9 cellular contexts compared by ENCODE assay signal in genomic region chr19:17468302-17469091, GRCh38. TPM values are rescaled to one million over a fixed set of nuclear protein-coding genes. Genes with fewer than 3 reads are reported as not detected.
DNase-seq lines count a peak whose midpoint lies in the region; ATAC-seq and TF ChIP-seq lines count a peak whose summit lies in the region.
"Had no signal": no experiment of that assay in that cellular context is flagged by ENCODE, and none has a peak within 500 bp of the region (broad histone marks: within the 10 kb centered on the region; RNA-seq: fewer than 3 reads in every experiment).

No MANE protein-coding gene starts in this region.

- H3K4me1 ChIP-seq in colonic mucosa = no peaks in the 10 kb centered on the region

- H3K4me3 ChIP-seq in colonic mucosa = no peak overlapping the region

- peaks cover 11% of the 10 kb centered on the region for H3K27me3 Mint-ChIP-seq in activated CD8-positive, alpha-beta memory T cell treated with anti-CD3 and anti-CD28 coated beads, Interleukin-2, amount 10 ng/mL, durations not matched to agents 7 days and 5 days
- H3K27me3 Mint-ChIP-seq in memory B cell (peaks cover 1% of the 10 kb centered on the region), type B pancreatic cell (peaks cover 3% of the 10 kb centered on the region)

- no peak for DNase-seq in activated CD8-positive, alpha-beta memory T cell treated with anti-CD3 and anti-CD28 coated beads, Interleukin-2, amount 10 ng/mL, durations not matched to agents 7 days and 5 days
- no peak for DNase-seq in activated CD8-positive, alpha-beta memory T cell treated with anti-CD3 and anti-CD28 coated beads, Interleukin-2, amount 50 U/mL, for 48 hours
- peak; percentile 29 for DNase-seq in colonic mucosa
- peak in 1 of 2 donors; percentile 24 for DNase-seq in memory B cell (ENCODE audit: low spot score in 2 of 2)
- DNase-seq in type B pancreatic cell (ENCODE audit: extremely low spot score, unreplicated experiment) = no peak
- no peak for DNase-seq in COLO668 (lab: John Stamatoyannopoulos, UW; ENCODE audit: unreplicated experiment)
- DNase-seq in stimulated activated CD8-positive, alpha-beta memory T cell treated with anti-CD3 and anti-CD28 coated beads, Interleukin-4, amount 100 ng/mL, for 48 hours = no peak
- DNase-seq: DND-41 had no signal

- peak overlapping the region; percentile 90 for H3K4me3 Mint-ChIP-seq in activated CD8-positive, alpha-beta memory T cell treated with anti-CD3 and anti-CD28 coated beads, Interleukin-2, amount 10 ng/mL, durations not matched to agents 7 days and 5 days
- peak overlapping the region; percentile 95 for H3K4me3 Mint-ChIP-seq in memory B cell
- H3K4me3 Mint-ChIP-seq in type B pancreatic cell = peak overlapping the region; percentile 98

- H3K27me3 ChIP-seq in colonic mucosa = no peaks in the 10 kb centered on the region

- no peaks in the 10 kb centered on the region for H3K36me3 Mint-ChIP-seq in activated CD8-positive, alpha-beta memory T cell treated with anti-CD3 and anti-CD28 coated beads, Interleukin-2, amount 10 ng/mL, durations not matched to agents 7 days and 5 days
- H3K36me3 Mint-ChIP-seq in memory B cell = no peaks in the 10 kb centered on the region
- H3K36me3 Mint-ChIP-seq in type B pancreatic cell = no peaks in the 10 kb centered on the region

- H3K9ac ChIP-seq in colonic mucosa (ENCODE audit: low read depth in 2 of 2, low read length in 2 of 2) = peak overlapping the region in 1 of 2 donors; percentile 73

- TF ChIP-seq CTCF in colonic mucosa (IDR thresholded peaks at IDR 0.05) = no peak
- TF ChIP-seq CTCF in type B pancreatic cell (conservative IDR thresholded peaks at IDR 0.05) = no peak

- H3K27ac ChIP-seq in colonic mucosa = peak overlapping the region; percentile 68

- no peaks in the 10 kb centered on the region for H3K9me3 Mint-ChIP-seq in activated CD8-positive, alpha-beta memory T cell treated with anti-CD3 and anti-CD28 coated beads, Interleukin-2, amount 10 ng/mL, durations not matched to agents 7 days and 5 days (ENCODE audit: low read depth)
- no peaks in the 10 kb centered on the region for H3K9me3 Mint-ChIP-seq in memory B cell
- no peaks in the 10 kb centered on the region for H3K9me3 Mint-ChIP-seq in type B pancreatic cell

- no peaks in the 10 kb centered on the region for H3K36me3 ChIP-seq in colonic mucosa

- intact Hi-C loops in colonic mucosa (cut with DNase I) = loop anchor here (5.0 to 10.0 kb wide), 3 partner anchors 76 to 386 kb away; partner anchors contain the start of genes CCDC194 and RPL18A

- H3K4me1 Mint-ChIP-seq in activated CD8-positive, alpha-beta memory T cell treated with anti-CD3 and anti-CD28 coated beads, Interleukin-2, amount 10 ng/mL, durations not matched to agents 7 days and 5 days = peaks cover 26% of the 10 kb centered on the region
- H3K4me1 Mint-ChIP-seq in memory B cell (peaks cover 20% of the 10 kb centered on the region), type B pancreatic cell (ENCODE audit: unreplicated experiment) (peaks cover 17% of the 10 kb centered on the region)

- ATAC-seq in activated CD8-positive, alpha-beta memory T cell treated with anti-CD3 and anti-CD28 coated beads, Interleukin-2, amount 10 ng/mL, durations not matched to agents 7 days and 5 days = no peak
- ATAC-seq in memory B cell (ENCODE audit: low read depth) (no peak), HG03108 (IDR thresholded peaks at IDR 0.05; ENCODE audit: unreplicated experiment) (no peak)

- CTCF ChIA-PET in activated CD8-positive, alpha-beta memory T cell treated with anti-CD3 and anti-CD28 coated beads, Interleukin-2, amount 10 ng/mL, durations not matched to agents 7 days and 5 days (lab: Charles Lee) = interaction anchor here (0.6 to 3.3 kb wide), 6 partner anchors 15 to 175 kb away, joined by 3 to 8 read pairs (median 4); partner anchors contain the start of gene TMEM221

- H3K27ac Mint-ChIP-seq in activated CD8-positive, alpha-beta memory T cell treated with anti-CD3 and anti-CD28 coated beads, Interleukin-2, amount 10 ng/mL, durations not matched to agents 7 days and 5 days = no peak overlapping the region
- H3K27ac Mint-ChIP-seq in memory B cell (peak overlapping the region; percentile 89), type B pancreatic cell (peak overlapping the region; percentile 93)

- H3K9me3 ChIP-seq in colonic mucosa = no peaks in the 10 kb centered on the region

RNA-seq across cellular contexts. Expression of gene SLC27A1, which starts 1.8 kb away (rescaled TPM):
- 1 to 10 TPM; 1.5 to 2.1 TPM for total RNA-seq in activated CD8-positive, alpha-beta memory T cell treated with anti-CD3 and anti-CD28 coated beads, Interleukin-2, amount 10 ng/mL, durations not matched to agents 7 days and 5 days
- 1 to 10 TPM; 4.2 to 5.1 TPM for total RNA-seq in colonic mucosa
- total RNA-seq in type B pancreatic cell (ENCODE audit: low replicate concordance) = 12.1 and 15.5 TPM in 2 replicates

RNA-seq across cellular contexts. Expression of gene NXNL1, which starts 7.8 kb away (rescaled TPM):
- total RNA-seq in activated CD8-positive, alpha-beta memory T cell treated with anti-CD3 and anti-CD28 coated beads, Interleukin-2, amount 10 ng/mL, durations not matched to agents 7 days and 5 days = not detected
- not detected for total RNA-seq in colonic mucosa
- not detected in 2 replicates for total RNA-seq in type B pancreatic cell (ENCODE audit: low replicate concordance)

RNA-seq across cellular contexts. Expression of gene TMEM221, which starts 20.0 kb away (rescaled TPM):
- total RNA-seq in activated CD8-positive, alpha-beta memory T cell treated with anti-CD3 and anti-CD28 coated beads, Interleukin-2, amount 10 ng/mL, durations not matched to agents 7 days and 5 days = not detected
- total RNA-seq in colonic mucosa = not detected
- total RNA-seq in type B pancreatic cell (ENCODE audit: low replicate concordance) = 0.74 and 0.87 TPM in 2 replicates

RNA-seq across cellular contexts. Expression of gene PGLS, which starts 43.0 kb away (rescaled TPM):
- total RNA-seq in activated CD8-positive, alpha-beta memory T cell treated with anti-CD3 and anti-CD28 coated beads, Interleukin-2, amount 10 ng/mL, durations not matched to agents 7 days and 5 days = 10 to 100 TPM; 59.3 to 65.4 TPM
- total RNA-seq in colonic mucosa (100 to 1,000 TPM in 1 of 2 donors, 10 to 100 TPM in 1; 93.0 to 114 TPM), type B pancreatic cell (ENCODE audit: low replicate concordance) (94.9 and 103 TPM in 2 replicates)

RNA-seq across cellular contexts. Expression of gene MVB12A, which starts 48.6 kb away (rescaled TPM):
- 10 to 100 TPM; 40.4 to 51.1 TPM for total RNA-seq in activated CD8-positive, alpha-beta memory T cell treated with anti-CD3 and anti-CD28 coated beads, Interleukin-2, amount 10 ng/mL, durations not matched to agents 7 days and 5 days
- total RNA-seq in colonic mucosa = 10 to 100 TPM; 53.1 to 70.1 TPM
- 32.0 and 37.7 TPM in 2 replicates for total RNA-seq in type B pancreatic cell (ENCODE audit: low replicate concordance)
